Comparison of ENCODE assay signal across 8 cellular contexts in genomic region chr2:12791906-12792305, GRCh38.
"Had no signal": no experiment of that assay in that cellular context is flagged by ENCODE, and none has a peak within 500 bp of the region (broad histone marks: within the 10 kb centered on the region; RNA-seq: fewer than 3 reads in every experiment).

No MANE protein-coding gene starts in this region.

- H3K4me3 ChIP-seq: GM12878 had no signal

- ATAC-seq: GM12878 had no signal

- DNase-seq: GDM1, GF-D8 had no signal

- FAIRE-seq: G401.6, GM12878, GM12891, GM12892, GM18507, GM19239 had no signal
